8 cellular contexts compared by ENCODE assay signal in genomic region chr11:73047773-73048371, GRCh38.
DNase-seq lines count a peak whose midpoint lies in the region; ATAC-seq and TF ChIP-seq lines count a peak whose summit lies in the region.

No MANE protein-coding gene starts in this region.

- no peak overlapping the region for H2AFZ ChIP-seq in IMR-90 (replicated peaks; ENCODE audit: low read length, poor library complexity)

- no peak overlapping the region for H4K5ac ChIP-seq in IMR-90 (ENCODE audit: low read depth, low read length)

- no TSS peak for BruUV-seq in IMR-90 (replicated peaks; lab: Mats Ljungman, UMichigan)

- CTCF ChIA-PET in IMR-90 (lab: Yijun Ruan, JAX), result interaction anchor here (0.6 to 0.7 kb wide), 2 partner anchors 13 to 1894 kb away, joined by 3 read pairs; no protein-coding TSS in a partner anchor

- H3K36me3 ChIP-seq in IMR-90 (ENCODE audit: control insufficient read depth, insufficient read depth, low read length), result no peaks in the 10 kb centered on the region

- H3K4me1 ChIP-seq in IMR-90 (ENCODE audit: control insufficient read depth, insufficient read depth, low read length), result peaks cover 2% of the 10 kb centered on the region

- dilution Hi-C loops in IMR-90 (cut with HindIII; ENCODE audit: low sequenced_read_pairs, unreplicated experiment), result no loop called here

- H3K18ac ChIP-seq in IMR-90 (ENCODE audit: low read depth, low read length), result peak overlapping the region; percentile 50

- H3K9me3 ChIP-seq in IMR-90 (ENCODE audit: control insufficient read depth, insufficient read depth, low read length), result no peaks in the 10 kb centered on the region

- peak overlapping the region; percentile 73; the same call in 1 of the 2 replicates for H3K23ac ChIP-seq in IMR-90 (ENCODE audit: low read depth, low read length)

- TF ChIP-seq RAD21 in IMR-90 (IDR thresholded peaks at IDR 0.05; ENCODE audit: low read length), result no peak

- no peak overlapping the region for H2BK120ac ChIP-seq in IMR-90 (ENCODE audit: low read depth, low read length)

- H3K4me2 ChIP-seq in IMR-90 (ENCODE audit: low read depth, low read length), result 0 out of 2 replicates have a peak overlapping the region, but pooled peaks have one; percentile 33

- peaks cover 10% of the 10 kb centered on the region; the same call in 1 of the 2 replicates for H4K20me1 ChIP-seq in IMR-90 (ENCODE audit: insufficient read depth, low read length)

- no peak overlapping the region for H3K56ac ChIP-seq in IMR-90 (ENCODE audit: extremely low read depth, insufficient read depth, low read length)

- intact Hi-C loops in IMR-90 (cut with micrococcal nuclease), result no loop called here

- peak overlapping the region; percentile 40; the same call in 1 of the 2 replicates for H3K14ac ChIP-seq in IMR-90 (replicated peaks; ENCODE audit: low read depth, low read length)

- no peak overlapping the region for H3K4ac ChIP-seq in IMR-90 (ENCODE audit: low read depth, low read length)

- no peaks in the 10 kb centered on the region for H3K27me3 ChIP-seq in IMR-90 (ENCODE audit: control insufficient read depth, insufficient read depth, low read length)

- TF ChIP-seq CTCF in GM20000 (IDR thresholded peaks at IDR 0.05; ENCODE audit: extremely low read depth, missing control alignments) (no peak), IMR-90 (conservative IDR thresholded peaks at IDR 0.05; ENCODE audit: low read depth, low read length) (no peak)

- peak; percentile 35 for ATAC-seq in IMR-90 (ENCODE audit: low read depth)

- in situ Hi-C loops in IMR-90 (cut with MboI; ENCODE audit: low sequenced_read_pairs), result no loop called here

- H2BK5ac ChIP-seq in IMR-90 (ENCODE audit: low read depth, low read length, poor library complexity, severe bottlenecking), result no peak overlapping the region

- no peak overlapping the region for H3K4me3 ChIP-seq in IMR-90 (ENCODE audit: insufficient read depth, low read depth, low read length)

- peaks cover 16 to 43% of the 10 kb centered on the region in 2 experiments for H3K79me1 ChIP-seq in IMR-90 (ENCODE audit: low read depth in 1 of 2, low read length in 2 of 2)

- no peak overlapping the region for H2BK15ac ChIP-seq in IMR-90 (ENCODE audit: low read depth, low read length)

- H4K91ac ChIP-seq in IMR-90 (ENCODE audit: insufficient read depth, low read depth, low read length), result no peak overlapping the region

- no peak overlapping the region for H3K27ac ChIP-seq in IMR-90 (ENCODE audit: insufficient read depth, low read length)

- peaks cover 8% of the 10 kb centered on the region for H3K9me1 ChIP-seq in IMR-90 (ENCODE audit: insufficient read depth, low read length)

- TF ChIP-seq POLR2A in IMR-90 (IDR thresholded peaks at IDR 0.05; ENCODE audit: low read depth, low read length), result no peak

- H2AK9ac ChIP-seq in IMR-90 (replicated peaks; ENCODE audit: low read depth, low read length, poor library complexity), result no peak overlapping the region

- DNase-seq in DMS53 (lab: John Stamatoyannopoulos, UW), result peak; percentile 83
- DNase-seq in GM20000 (ENCODE audit: low spot score), result peak; percentile 17
- no peak for DNase-seq in IMR-90
- peak; percentile 21 for DNase-seq in dermis blood vessel endothelial cell
- no peak for DNase-seq in activated effector memory CD4-positive, alpha-beta T cell treated with anti-CD3 and anti-CD28 coated beads, Interleukin-2, amount 50 U/mL, for 16 hours
- DNase-seq in COLO829 (ENCODE audit: low spot score), result no peak
- DNase-seq in NCI-H2107 (lab: John Stamatoyannopoulos, UW), result no peak
- DNase-seq in nucleus accumbens (lab: John Stamatoyannopoulos, UW), result no peak

- no peak overlapping the region for H3K9ac ChIP-seq in IMR-90 (ENCODE audit: low read depth, low read length)

- no peak overlapping the region for H4K8ac ChIP-seq in IMR-90 (ENCODE audit: low read depth in 2 of 2, low read length in 2 of 2)

- no peak overlapping the region; the same call in 1 of the 2 replicates for H2BK20ac ChIP-seq in IMR-90 (ENCODE audit: low read depth, low read length)

- WGBS in IMR-90 (ENCODE audit: extremely low coverage in 2 of 2, insufficient read length in 1 of 2), 2 experiments, result no CpG with 5 or more reads among the region's 2 CpGs

- POLR2A ChIA-PET in IMR-90 (lab: Charles Lee; ENCODE audit: unreplicated experiment), result no interaction called here

- H2AK5ac ChIP-seq in IMR-90 (ENCODE audit: low read depth, low read length), result no peak overlapping the region

TF ChIP-seq in IMR-90, 13 proteins besides CTCF, POLR2A, EP300 and RAD21:
- TF ChIP-seq CEBPB (IDR thresholded peaks at IDR 0.05; ENCODE audit: low read depth, low read length) (no peak), ELK1 (IDR thresholded peaks at IDR 0.05; ENCODE audit: borderline replicate concordance, low read depth, low read length) (no peak), SMC3 (IDR thresholded peaks at IDR 0.05; ENCODE audit: low read depth, low read length) (no peak)

Comparison
In these comparisons a context has a peak if more than half of its experiments do, and no peak if none do; other contexts are left out.
1. DNase-seq: peak in DMS53 (single experiment), GM20000 (single experiment) and dermis blood vessel endothelial cell (single experiment); none in IMR-90 (single experiment), activated effector memory CD4-positive, alpha-beta T cell treated with anti-CD3 and anti-CD28 coated beads, Interleukin-2, amount 50 U/mL, for 16 hours (single experiment), COLO829 (single experiment), NCI-H2107 (single experiment) and nucleus accumbens (0 of 56).